2 cellular contexts compared by ENCODE assay signal in genomic region chr16:54970016-54970415, GRCh38.
TF ChIP-seq lines count a peak whose summit lies in the region.

No MANE protein-coding gene starts in this region.

TF ChIP-seq in HepG2, 621 proteins besides CTCF, POLR2A, EP300 and RAD21:
- no peak for TF ChIP-seq TBX2 (CRISPR knock-in tag; IDR thresholded peaks at IDR 0.05; ENCODE audit: borderline replicate concordance)
- TF ChIP-seq ZNF577 (CRISPR knock-in tag; IDR thresholded peaks at IDR 0.05; ENCODE audit: borderline replicate concordance, low read depth), result no peak
- TF ChIP-seq THAP9 (CRISPR knock-in tag; IDR thresholded peaks at IDR 0.05; ENCODE audit: borderline replicate concordance), result no peak
- peak; percentile 63 for TF ChIP-seq ZNF12 (CRISPR knock-in tag; IDR thresholded peaks at IDR 0.05)

TF ChIP-seq in K562, 482 proteins besides CTCF, POLR2A, EP300 and RAD21:
- TF ChIP-seq MCM5 (IDR thresholded peaks at IDR 0.05; ENCODE audit: low read depth) (no peak), KLF13 (tag; IDR thresholded peaks at IDR 0.05; ENCODE audit: borderline replicate concordance, low read depth) (no peak), ZNF12 (CRISPR knock-in tag; IDR thresholded peaks at IDR 0.05) (peak; percentile 65; the same call in 1 of the 2 replicates), ZNF197 (CRISPR knock-in tag; IDR thresholded peaks at IDR 0.05; ENCODE audit: low read depth) (no peak)
